In the genomic region with DNA sequence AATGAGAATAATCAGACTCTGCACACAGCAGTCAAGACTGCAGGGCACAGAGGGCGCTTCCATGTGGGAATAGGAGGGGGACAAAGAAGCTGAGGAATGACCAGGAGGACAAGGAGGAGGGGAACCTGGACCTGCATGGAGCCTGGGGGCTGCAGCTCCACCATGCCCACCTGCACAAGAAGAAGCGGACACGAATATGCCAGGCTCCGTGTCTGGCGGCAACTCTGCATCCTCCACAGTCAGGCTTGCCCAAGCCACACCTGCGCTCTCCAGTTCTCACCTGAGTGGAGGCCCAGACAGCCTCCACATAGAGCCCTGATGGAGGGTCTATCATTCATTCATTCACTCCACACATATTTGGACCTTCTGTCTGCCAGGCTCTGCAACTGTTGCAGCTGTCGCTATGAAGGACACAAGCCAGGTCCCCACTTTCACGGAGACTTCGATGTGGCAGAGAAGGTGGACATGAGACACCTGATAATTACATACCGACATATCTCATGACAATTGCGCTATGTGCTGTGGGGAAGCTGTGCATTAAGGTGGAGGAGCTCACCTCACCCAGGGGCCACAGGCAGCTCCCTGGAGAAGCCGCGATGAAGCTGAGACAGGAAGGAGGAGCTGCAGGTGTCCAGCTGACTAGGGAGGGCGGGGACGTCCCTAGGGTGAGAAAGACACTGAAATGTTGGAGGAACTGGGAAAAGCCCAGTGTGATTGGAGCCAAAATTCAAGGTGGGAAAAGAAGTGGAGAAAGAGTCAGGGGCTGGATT, we compare ENCODE assay signal across 17 cellular contexts.
A peak's percentile ranks its signal among the peaks of the same experiment; 100 is the strongest.
DNase-seq lines count a peak whose midpoint lies in the region; ATAC-seq, FAIRE-seq and TF ChIP-seq lines count a peak whose summit lies in the region.
"Had no signal": no experiment of that assay in that cellular context is flagged by ENCODE, and none has a peak within 500 bp of the region (broad histone marks: within the 10 kb centered on the region; RNA-seq: fewer than 3 reads in every experiment).

No MANE protein-coding gene starts in this region.

- H3K27me3 ChIP-seq in bronchial epithelial cell (ENCODE audit: control insufficient read depth, insufficient read depth, low read length) (no peaks in the 10 kb centered on the region), neuronal stem cell (ENCODE audit: control insufficient read depth in 3 of 3, insufficient read depth in 3 of 3, low read depth in 1 of 3, low read length in 3 of 3) (peaks cover 0 to 57% (median 0%) of the 10 kb centered on the region in 3 experiments), spleen (replicated peaks in 1 of 7) (peaks cover 0 to 72% (median 0%) of the 10 kb centered on the region in 7 donors)
- H3K27me3 ChIP-seq: BLaER1 had no signal

- no peak overlapping the region for H2AK5ac ChIP-seq in neuronal stem cell (ENCODE audit: low read depth, low read length)

- no peak overlapping the region for H4K91ac ChIP-seq in neuronal stem cell (ENCODE audit: low read depth, low read length, poor library complexity)

- H3K27ac ChIP-seq in neuronal stem cell (replicated peaks; ENCODE audit: low read length) (no peak overlapping the region), spleen (no peak overlapping the region)
- H3K27ac ChIP-seq: BLaER1, GM23248, HL-60 had no signal

- no peak overlapping the region for H3K4ac ChIP-seq in neuronal stem cell (ENCODE audit: low read length)

- no peak overlapping the region for H3K4me2 ChIP-seq in neuronal stem cell (ENCODE audit: insufficient read depth, low read length, poor library complexity, severe bottlenecking)
- H3K4me2 ChIP-seq: BLaER1 had no signal

- TF ChIP-seq CTCF in bronchial epithelial cell (IDR thresholded peaks at IDR 0.05; ENCODE audit: insufficient read depth, low read length, severe bottlenecking): no peak
- TF ChIP-seq CTCF in spleen (IDR thresholded peaks at IDR 0.05 in 8 of 11, conservative IDR thresholded peaks at IDR 0.05 in 3 of 11): no peak

- no peak for TF ChIP-seq POLR2A in spleen (IDR thresholded peaks at IDR 0.05)

- H3K18ac ChIP-seq in neuronal stem cell (ENCODE audit: low read length): no peak overlapping the region

- peaks cover 0 to 4% of the 10 kb centered on the region in 2 donors for H3K4me1 ChIP-seq in neuronal stem cell (ENCODE audit: control insufficient read depth in 2 of 2, insufficient read depth in 1 of 2, low read depth in 1 of 2, low read length in 2 of 2)
- peaks cover 0 to 21% (median 11%) of the 10 kb centered on the region in 6 donors for H3K4me1 ChIP-seq in spleen
- H3K4me1 ChIP-seq: Caco-2 had no signal

- no peak overlapping the region for H2BK15ac ChIP-seq in neuronal stem cell (ENCODE audit: low read length)

- H3K9ac ChIP-seq in neuronal stem cell (ENCODE audit: low read depth, low read length, poor library complexity): no peak overlapping the region
- H3K9ac ChIP-seq: BLaER1 had no signal

- H3K4me3 ChIP-seq in bronchial epithelial cell (ENCODE audit: low read depth, low read length): no peak overlapping the region
- H3K4me3 ChIP-seq in neuronal stem cell (ENCODE audit: low read length in 2 of 2): no peak overlapping the region
- H3K4me3 ChIP-seq in spleen: no peak overlapping the region
- H3K4me3 ChIP-seq: BLaER1, GM23248 had no signal

- no peak overlapping the region for H2BK5ac ChIP-seq in neuronal stem cell (ENCODE audit: low read length)

- intact Hi-C loops in Right ventricle myocardium inferior (cut with DNase I) (loop anchor here (2.0 kb wide), 1 partner anchor 48 kb away; no protein-coding TSS in a partner anchor), left cardiac atrium (cut with DNase I) (no loop called here), spleen (cut with DNase I; ENCODE audit: low total_unique reads) (no loop called here)

- H2AFZ ChIP-seq in neuronal stem cell (ENCODE audit: low read length): no peak overlapping the region

- no peaks in the 10 kb centered on the region for H3K9me3 ChIP-seq in neuronal stem cell (replicated peaks in 1 of 2; ENCODE audit: control insufficient read depth in 2 of 2, insufficient read depth in 1 of 2, low read depth in 1 of 2, low read length in 2 of 2)
- H3K9me3 ChIP-seq in spleen: no peaks in the 10 kb centered on the region
- H3K9me3 ChIP-seq: BLaER1, Caco-2 had no signal

- H3K36me3 ChIP-seq in bronchial epithelial cell (ENCODE audit: control insufficient read depth, insufficient read depth, low read length) (no peaks in the 10 kb centered on the region), neuronal stem cell (replicated peaks in 1 of 2; ENCODE audit: control insufficient read depth in 2 of 2, insufficient read depth in 2 of 2, low read length in 2 of 2) (no peaks in the 10 kb centered on the region), spleen (no peaks in the 10 kb centered on the region)
- H3K36me3 ChIP-seq: BLaER1 had no signal

- peak; percentile 47 for FAIRE-seq in bronchial epithelial cell (lab: Jason Lieb, UNC)
- FAIRE-seq: GM18507, H54 had no signal

- no peaks in the 10 kb centered on the region for H3K79me1 ChIP-seq in neuronal stem cell (ENCODE audit: low read depth, low read length)

- no peak for ATAC-seq in Right ventricle myocardium inferior
- ATAC-seq in left cardiac atrium: no peak
- ATAC-seq: HCT116 had no signal

- H4K8ac ChIP-seq in neuronal stem cell (ENCODE audit: low read depth, low read length): no peak overlapping the region

- H3K14ac ChIP-seq in neuronal stem cell (ENCODE audit: low read length): no peak overlapping the region

- no peak overlapping the region for H2BK12ac ChIP-seq in neuronal stem cell (ENCODE audit: low read length)

- peak overlapping the region; percentile 36 for H3K23ac ChIP-seq in neuronal stem cell (ENCODE audit: low read depth, low read length, poor library complexity)

- DNase-seq in Right ventricle myocardium inferior (ENCODE audit: missing footprints) (peak; percentile 37), left cardiac atrium (no peak), bronchial epithelial cell (ENCODE audit: low read depth) (no peak), neuronal stem cell (ENCODE audit: low spot score) (no peak), spleen (peak; percentile 61), DMS53 treated with DMSO at 0.1 percent for 48 hours (lab: John Stamatoyannopoulos, UW; ENCODE audit: unreplicated experiment) (no peak), NCI-H1092 treated with DMSO at 0.1 percent for 48 hours (lab: John Stamatoyannopoulos, UW) (no peak)
- DNase-seq: 8988T; AML-193; Caco-2; CD8-positive, alpha-beta memory T cell had no signal

- no peak overlapping the region for H2BK120ac ChIP-seq in neuronal stem cell (ENCODE audit: low read depth, low read length)

- no CpG with 5 or more reads among the region's 15 CpGs for WGBS in neuronal stem cell (ENCODE audit: extremely low coverage in 2 of 2, insufficient read length in 2 of 2, insufficient replicate concordance in 1 of 2), 2 donors
- 92 to 96% (median 94%) methylated on average over 15 of the region's 15 CpGs for whole genome bisulfite sequencing in spleen, 5 donors

Comparison
In these comparisons a context has a peak if more than half of its experiments do, and no peak if none do; other contexts are left out.
1. DNase-seq: peak in Right ventricle myocardium inferior (single experiment) and spleen (single experiment); none in left cardiac atrium (single experiment), bronchial epithelial cell (single experiment), neuronal stem cell (single experiment), DMS53 treated with DMSO at 0.1 percent for 48 hours (single experiment) and NCI-H1092 treated with DMSO at 0.1 percent for 48 hours (single experiment).